Comparison of ENCODE assay signal across 29 cellular contexts in the genomic region with DNA sequence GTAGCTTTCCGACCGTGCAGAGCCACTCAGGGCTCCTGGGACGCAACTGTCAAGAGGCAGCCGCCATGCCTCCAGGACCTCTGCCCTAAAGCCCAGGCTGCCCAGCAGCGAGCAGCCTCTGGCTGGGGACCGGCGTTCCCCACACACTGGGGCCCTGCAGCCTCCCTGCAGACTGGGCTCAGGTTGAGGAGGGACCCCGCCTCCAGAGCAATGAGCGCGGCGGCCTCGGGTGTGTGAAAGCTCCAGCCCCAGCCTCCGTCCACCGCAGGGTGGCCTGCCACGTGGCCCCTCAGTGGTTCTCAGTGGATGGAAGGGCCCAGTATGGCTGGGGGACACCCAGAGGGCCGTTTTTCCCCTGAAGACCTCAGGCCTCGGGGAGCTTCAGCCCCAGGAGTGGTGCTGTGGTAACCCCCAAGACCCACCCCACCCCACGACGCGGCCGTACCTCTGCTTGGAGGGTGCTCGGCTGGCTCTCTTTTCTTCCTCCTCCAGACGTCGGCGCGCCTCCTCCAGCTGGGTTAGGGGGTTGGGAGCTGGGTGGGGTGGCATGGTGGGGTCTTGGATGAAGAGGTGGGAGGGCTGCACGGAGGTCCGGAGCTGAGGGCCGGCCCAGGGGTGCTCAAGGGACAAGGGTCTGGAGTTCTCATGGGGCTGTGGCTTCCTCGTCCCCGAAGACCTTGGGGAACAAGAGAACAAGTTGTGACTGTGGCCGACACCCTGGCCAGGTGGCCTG. TPM values are rescaled to one million over a fixed set of nuclear protein-coding genes. Genes with fewer than 3 reads are reported as not detected.
DNase-seq lines count a peak whose midpoint lies in the region; ATAC-seq, FAIRE-seq and TF ChIP-seq lines count a peak whose summit lies in the region.
"Had no signal": no experiment of that assay in that cellular context is flagged by ENCODE, and none has a peak within 500 bp of the region (broad histone marks: within the 10 kb centered on the region; RNA-seq: fewer than 3 reads in every experiment).

No MANE protein-coding gene starts in this region.

- H3K79me2 ChIP-seq in HepG2 (ENCODE audit: insufficient read depth, low read length), result no peaks in the 10 kb centered on the region

- no TSS peak for BruUV-seq in HepG2 (replicated peaks; lab: Mats Ljungman, UMichigan)

- H2BK12ac ChIP-seq in mesenchymal stem cell (ENCODE audit: low read length in 2 of 2), result no peak overlapping the region

- H3K4me1 ChIP-seq in HepG2 (ENCODE audit: insufficient read depth, low read length) (no peaks in the 10 kb centered on the region), right lobe of liver (no peaks in the 10 kb centered on the region), mesenchymal stem cell (ENCODE audit: control insufficient read depth, insufficient read depth, low read depth, low read length) (peaks cover 11% of the 10 kb centered on the region)
- H3K4me1 ChIP-seq: BE2C had no signal

- CTCF ChIA-PET in HepG2 (lab: Yijun Ruan, JAX; ENCODE audit: low intra/inter-chr PET ratio, low total read pairs), result no interaction called here

- H2AK5ac ChIP-seq in mesenchymal stem cell (ENCODE audit: low read length, severe bottlenecking), result no peak overlapping the region

- TF ChIP-seq EP300 in HepG2 (IDR thresholded peaks at IDR 0.05; ENCODE audit: low read depth in 2 of 2, low read length in 2 of 2) (no peak), HepG2 (CRISPR knock-in tag; IDR thresholded peaks at IDR 0.05; ENCODE audit: borderline replicate concordance) (no peak)

- H3K14ac ChIP-seq in mesenchymal stem cell (ENCODE audit: low read length in 2 of 2), result no peak overlapping the region

- 98% methylated on average over 20 of the region's 32 CpGs for WGBS in HepG2 (ENCODE audit: low lambda C conversion rate)
- WGBS in right lobe of liver (ENCODE audit: insufficient coverage, low coverage, low lambda C conversion rate, missing lambda C conversion rate), result 88% methylated on average over 8 of the region's 32 CpGs
- 98% methylated on average over 29 of the region's 32 CpGs for WGBS in mesenchymal stem cell

- no peaks in the 10 kb centered on the region for H4K20me1 ChIP-seq in HepG2 (ENCODE audit: insufficient read depth, low read length)

- H3K27me3 ChIP-seq in HepG2 (ENCODE audit: control insufficient read depth in 1 of 2, insufficient read depth in 2 of 2, low read length in 2 of 2), result no peaks in the 10 kb centered on the region
- H3K27me3 ChIP-seq in right lobe of liver, result no peaks in the 10 kb centered on the region
- no peaks in the 10 kb centered on the region for H3K27me3 ChIP-seq in mesenchymal stem cell (ENCODE audit: control insufficient read depth in 1 of 2, insufficient read depth in 1 of 2, low read length in 2 of 2)
- H3K27me3 ChIP-seq: BE2C, BLaER1 had no signal

- H2BK5ac ChIP-seq in mesenchymal stem cell (ENCODE audit: low read depth, low read length, poor library complexity, severe bottlenecking), result no peak overlapping the region

- no peak overlapping the region for H3K18ac ChIP-seq in mesenchymal stem cell (ENCODE audit: low read depth in 1 of 2, low read length in 2 of 2)

- H4K91ac ChIP-seq in mesenchymal stem cell (ENCODE audit: low read length), result peak overlapping the region; percentile 18

- no peak for ATAC-seq in HepG2
- ATAC-seq in right lobe of liver, result no peak
- ATAC-seq: GM12878 had no signal

- H3K4me2 ChIP-seq in HepG2 (ENCODE audit: low read depth, low read length), result no peak overlapping the region
- no peak overlapping the region for H3K4me2 ChIP-seq in mesenchymal stem cell (ENCODE audit: low read length, poor library complexity, severe bottlenecking)
- H3K4me2 ChIP-seq: BLaER1 had no signal

- H3K4me3 ChIP-seq in HepG2 (replicated peaks in 1 of 3; ENCODE audit: insufficient read depth in 1 of 3, low read depth in 2 of 3, low read length in 3 of 3) (no peak overlapping the region), right lobe of liver (no peak overlapping the region), mesenchymal stem cell (ENCODE audit: insufficient read depth in 1 of 2, low read depth in 1 of 2, low read length in 2 of 2) (no peak overlapping the region)
- H3K4me3 ChIP-seq: BLaER1, GM12878 had no signal

- TF ChIP-seq CTCF in HepG2 (CRISPR knock-in tag; IDR thresholded peaks at IDR 0.05) (no peak), right lobe of liver (IDR thresholded peaks at IDR 0.05) (no peak)

- H3K36me3 ChIP-seq in HepG2 (replicated peaks in 1 of 2; ENCODE audit: control insufficient read depth in 1 of 2, insufficient read depth in 2 of 2, low read length in 2 of 2), result peaks cover 20 to 63% of the 10 kb centered on the region in 2 experiments; a peak in 4 of 5 replicates
- peaks cover 0 to 4% (median 0%) of the 10 kb centered on the region in 4 donors for H3K36me3 ChIP-seq in right lobe of liver
- H3K36me3 ChIP-seq in mesenchymal stem cell (ENCODE audit: control insufficient read depth in 1 of 2, insufficient read depth in 2 of 2, low read depth in 1 of 2, low read length in 2 of 2), result peaks cover 29 to 83% of the 10 kb centered on the region in 2 experiments

- H3K23ac ChIP-seq in mesenchymal stem cell (ENCODE audit: low read length in 2 of 2), result no peak overlapping the region

- H3K27ac ChIP-seq in HepG2 (ENCODE audit: extremely low read length, insufficient read depth, low read length) (no peak overlapping the region), right lobe of liver (no peak overlapping the region), mesenchymal stem cell (ENCODE audit: low read length, poor library complexity, severe bottlenecking) (no peak overlapping the region)
- H3K27ac ChIP-seq: BLaER1 had no signal

- H2AFZ ChIP-seq in HepG2 (ENCODE audit: low read length), result no peak overlapping the region
- H2AFZ ChIP-seq in mesenchymal stem cell (ENCODE audit: low read depth, low read length), result no peak overlapping the region

- intact Hi-C loops in HepG2 (cut with micrococcal nuclease; ENCODE audit: unreplicated experiment), result no loop called here
- intact Hi-C loops in right lobe of liver (cut with DNase I), result no loop called here

- no peak for FAIRE-seq in HepG2 (lab: Jason Lieb, UNC)
- FAIRE-seq: A204.1, GM12878, GM12892, GM18507 had no signal

- no peaks in the 10 kb centered on the region for H3K9me3 ChIP-seq in HepG2 (ENCODE audit: low read length)
- H3K9me3 ChIP-seq in right lobe of liver, result no peaks in the 10 kb centered on the region
- no peaks in the 10 kb centered on the region for H3K9me3 ChIP-seq in mesenchymal stem cell (ENCODE audit: control insufficient read depth, low read length)
- H3K9me3 ChIP-seq: BE2C, BLaER1 had no signal

- H3K79me1 ChIP-seq in mesenchymal stem cell (replicated peaks; ENCODE audit: low read length, poor library complexity, severe bottlenecking), result peaks cover 12% of the 10 kb centered on the region

- no peak for TF ChIP-seq RAD21 in HepG2 (CRISPR knock-in tag; IDR thresholded peaks at IDR 0.05)

- H3K9ac ChIP-seq in HepG2 (ENCODE audit: insufficient read depth, low read depth, low read length) (no peak overlapping the region), mesenchymal stem cell (ENCODE audit: low read length) (no peak overlapping the region)
- H3K9ac ChIP-seq: BLaER1 had no signal

- H2BK15ac ChIP-seq in mesenchymal stem cell (ENCODE audit: low read depth, poor library complexity, severe bottlenecking), result no peak overlapping the region

- no peak overlapping the region for H3K4ac ChIP-seq in mesenchymal stem cell (ENCODE audit: low read depth in 1 of 2, low read length in 2 of 2)

- in situ Hi-C loops in HepG2 (cut with HindIII; ENCODE audit: extremely low pct_ligation_motif_present, low pct_unique_long_range_greater_than_20kb), result no loop called here

- DNase-seq in HepG2 (ENCODE audit: low spot score), result no peak
- no peak for DNase-seq in right lobe of liver
- DNase-seq in mesenchymal stem cell, result no peak
- DNase-seq in NCI-H1417 (lab: John Stamatoyannopoulos, UW), result no peak
- DNase-seq: 8988T; ACHN; BE2C; C1 segment of cervical spinal cord; CD4-positive, alpha-beta memory T cell; CD4-positive, CD25-positive, alpha-beta regulatory T cell; CD8-positive, alpha-beta memory T cell; COR-L47; DMS 273 treated with DMSO at 0.1 percent for 48 hours; DMS153; DMS53; DMS79; DND-41; EL; GDM1 had no signal

- POLR2A ChIA-PET in HepG2 (lab: Yijun Ruan, JAX), result no interaction called here

- TF ChIP-seq POLR2A in HepG2 (IDR thresholded peaks at IDR 0.05; ENCODE audit: insufficient read depth in 1 of 2, low read depth in 2 of 2, low read length in 2 of 2), result no peak
- TF ChIP-seq POLR2A in right lobe of liver (IDR thresholded peaks at IDR 0.05), result no peak

- no peak overlapping the region for H2BK120ac ChIP-seq in mesenchymal stem cell (ENCODE audit: low read depth, low read length)

- no peak overlapping the region for H4K8ac ChIP-seq in mesenchymal stem cell (ENCODE audit: low read length)

RNA-seq across cellular contexts. Expression of a gene that starts 10.2 kb away (rescaled TPM):
- 0.35 and 0.60 TPM in 2 replicates for total RNA-seq in HepG2 (2016; rRNA removed; fragmentation: Illumina TruSeq; extraction: Trizol)
- total RNA-seq in HepG2 (2016; cell fraction: cytosol; rRNA removed; fragmentation: Illumina TruSeq; extraction: Trizol; ENCODE audit: low read depth), result not detected in 2 replicates
- total RNA-seq in HepG2 (2016; cell fraction: insoluble cytoplasmic fraction; rRNA removed; fragmentation: Illumina TruSeq; extraction: Trizol), result 0.50 TPM in 1 of 2 replicates, not detected in the other
- not detected in 2 replicates for total RNA-seq in HepG2 (2016; cell fraction: membrane; rRNA removed; fragmentation: Illumina TruSeq; extraction: Trizol)
- total RNA-seq in HepG2 (2016; cell fraction: nucleus; rRNA removed; fragmentation: Illumina TruSeq; extraction: Trizol), result 0.81 and 1.0 TPM in 2 replicates
- 1.9 and 2.9 TPM in 2 replicates for polyA plus RNA-seq in HepG2 (2011; rRNA removed)
- polyA plus RNA-seq in HepG2 (2011; cell fraction: cytosol; rRNA removed), result 1.2 and 1.4 TPM in 2 replicates
- 10.2 and 14.0 TPM in 2 replicates for polyA plus RNA-seq in HepG2 (2011; cell fraction: nucleus; rRNA removed)
- polyA plus RNA-seq in HepG2 (2012), result 0.63 and 1.1 TPM in 2 replicates
- polyA plus RNA-seq in HepG2 (2016; cell fraction: cytosol; fragmentation: Illumina TruSeq; extraction: Trizol; ENCODE audit: low read depth), result not detected in 2 replicates
- polyA plus RNA-seq in HepG2 (2016; cell fraction: insoluble cytoplasmic fraction; fragmentation: Illumina TruSeq; extraction: Trizol; ENCODE audit: low read depth), result not detected in 2 replicates
- polyA plus RNA-seq in HepG2 (2016; cell fraction: membrane; fragmentation: Illumina TruSeq; extraction: Trizol; ENCODE audit: low read depth), result not detected in 2 replicates
- polyA plus RNA-seq in HepG2 (2016; cell fraction: nucleus; fragmentation: Illumina TruSeq; extraction: Trizol; ENCODE audit: insufficient read depth, low read depth), result 1.8 and 2.1 TPM in 2 replicates
- 1.3 TPM in 1 of 2 replicates, not detected in the other for polyA minus RNA-seq in HepG2 (2011; rRNA and poly(A)+ RNA removed; ENCODE audit: low replicate concordance)
- polyA minus RNA-seq in HepG2 (2011; cell fraction: cytosol; rRNA and poly(A)+ RNA removed), result not detected in 2 replicates
- polyA minus RNA-seq in HepG2 (2011; cell fraction: nucleus; rRNA and poly(A)+ RNA removed), result 0.99 TPM in 1 of 2 replicates, not detected in the other
- not detected for total RNA-seq in right lobe of liver
- polyA plus RNA-seq in mesenchymal stem cell (2013, experiment 1 of 2), result not detected
- not detected for polyA plus RNA-seq in mesenchymal stem cell (2013, experiment 2 of 2)
- total RNA-seq: A673; CD4-positive, alpha-beta memory T cell; CD4-positive, CD25-positive, alpha-beta regulatory T cell; CD8-positive, alpha-beta memory T cell; G401 had no signal
- polyA plus RNA-seq: CD14-positive monocyte; CD4-positive, alpha-beta memory T cell; CD4-positive, CD25-positive, alpha-beta regulatory T cell; CD8-positive, alpha-beta memory T cell had no signal

RNA-seq across cellular contexts. Expression of a gene that starts 12.8 kb away (rescaled TPM):
- total RNA-seq in HepG2 (2016; rRNA removed; fragmentation: Illumina TruSeq; extraction: Trizol) (0.24 TPM in 1 of 2 replicates, not detected in the other), right lobe of liver (not detected)
- 0.26 and 0.61 TPM in 2 replicates for total RNA-seq in HepG2 (2016; cell fraction: cytosol; rRNA removed; fragmentation: Illumina TruSeq; extraction: Trizol; ENCODE audit: low read depth)
- 0.11 TPM in 1 of 2 replicates, not detected in the other for total RNA-seq in HepG2 (2016; cell fraction: insoluble cytoplasmic fraction; rRNA removed; fragmentation: Illumina TruSeq; extraction: Trizol)
- 0.21 and 0.31 TPM in 2 replicates for total RNA-seq in HepG2 (2016; cell fraction: membrane; rRNA removed; fragmentation: Illumina TruSeq; extraction: Trizol)
- not detected in 2 replicates for total RNA-seq in HepG2 (2016; cell fraction: nucleus; rRNA removed; fragmentation: Illumina TruSeq; extraction: Trizol)
- 0.48 and 0.63 TPM in 2 replicates for polyA plus RNA-seq in HepG2 (2011; rRNA removed)
- 0.33 and 0.58 TPM in 2 replicates for polyA plus RNA-seq in HepG2 (2011; cell fraction: cytosol; rRNA removed)
- 3.2 and 3.7 TPM in 2 replicates for polyA plus RNA-seq in HepG2 (2011; cell fraction: nucleus; rRNA removed)
- 0.17 and 0.36 TPM in 2 replicates for polyA plus RNA-seq in HepG2 (2012)
- 0.16 TPM in 1 of 2 replicates, not detected in the other for polyA plus RNA-seq in HepG2 (2016; cell fraction: cytosol; fragmentation: Illumina TruSeq; extraction: Trizol; ENCODE audit: low read depth)
- not detected in 2 replicates for polyA plus RNA-seq in HepG2 (2016; cell fraction: insoluble cytoplasmic fraction; fragmentation: Illumina TruSeq; extraction: Trizol; ENCODE audit: low read depth)
- not detected in 2 replicates for polyA plus RNA-seq in HepG2 (2016; cell fraction: membrane; fragmentation: Illumina TruSeq; extraction: Trizol; ENCODE audit: low read depth)
- polyA plus RNA-seq in HepG2 (2016; cell fraction: nucleus; fragmentation: Illumina TruSeq; extraction: Trizol; ENCODE audit: insufficient read depth, low read depth), result not detected in 2 replicates
- not detected in 2 replicates for polyA minus RNA-seq in HepG2 (2011; rRNA and poly(A)+ RNA removed; ENCODE audit: low replicate concordance)
- polyA minus RNA-seq in HepG2 (2011; cell fraction: cytosol; rRNA and poly(A)+ RNA removed), result not detected in 2 replicates
- 0.50 TPM in 1 of 2 replicates, not detected in the other for polyA minus RNA-seq in HepG2 (2011; cell fraction: nucleus; rRNA and poly(A)+ RNA removed)
- polyA plus RNA-seq in mesenchymal stem cell (2013, experiment 1 of 2), result 0.11 TPM
- polyA plus RNA-seq in mesenchymal stem cell (2013, experiment 2 of 2), result 0.19 TPM
- total RNA-seq: CD4-positive, CD25-positive, alpha-beta regulatory T cell; CD8-positive, alpha-beta memory T cell; Daoy; GM12878 had no signal
- polyA plus RNA-seq: AG04450; CD14-positive monocyte; CD4-positive, alpha-beta memory T cell; CD4-positive, CD25-positive, alpha-beta regulatory T cell; CD8-positive, alpha-beta memory T cell; GM12878 had no signal

RNA-seq across cellular contexts. Expression of a gene that starts 17.5 kb away (rescaled TPM):
- total RNA-seq in HepG2 (2016; rRNA removed; fragmentation: Illumina TruSeq; extraction: Trizol) (not detected in 2 replicates), right lobe of liver (1 to 10 TPM in 1 of 6 experiments, under 1 TPM in 5; 0.37 to 1.3 (median 0.80) TPM)
- not detected in 2 replicates for total RNA-seq in HepG2 (2016; cell fraction: cytosol; rRNA removed; fragmentation: Illumina TruSeq; extraction: Trizol; ENCODE audit: low read depth)
- total RNA-seq in HepG2 (2016; cell fraction: insoluble cytoplasmic fraction; rRNA removed; fragmentation: Illumina TruSeq; extraction: Trizol), result not detected in 2 replicates
- not detected in 2 replicates for total RNA-seq in HepG2 (2016; cell fraction: membrane; rRNA removed; fragmentation: Illumina TruSeq; extraction: Trizol)
- not detected in 2 replicates for total RNA-seq in HepG2 (2016; cell fraction: nucleus; rRNA removed; fragmentation: Illumina TruSeq; extraction: Trizol)
- polyA plus RNA-seq in HepG2 (2011; rRNA removed), result 0.11 and 0.24 TPM in 2 replicates
- polyA plus RNA-seq in HepG2 (2011; cell fraction: cytosol; rRNA removed), result 0.03 TPM in 2 replicates
- polyA plus RNA-seq in HepG2 (2011; cell fraction: nucleus; rRNA removed), result 3.2 and 3.4 TPM in 2 replicates
- 0.09 TPM in 2 replicates for polyA plus RNA-seq in HepG2 (2012)
- polyA plus RNA-seq in HepG2 (2016; cell fraction: cytosol; fragmentation: Illumina TruSeq; extraction: Trizol; ENCODE audit: low read depth), result not detected in 2 replicates
- not detected in 2 replicates for polyA plus RNA-seq in HepG2 (2016; cell fraction: insoluble cytoplasmic fraction; fragmentation: Illumina TruSeq; extraction: Trizol; ENCODE audit: low read depth)
- not detected in 2 replicates for polyA plus RNA-seq in HepG2 (2016; cell fraction: membrane; fragmentation: Illumina TruSeq; extraction: Trizol; ENCODE audit: low read depth)
- not detected in 2 replicates for polyA plus RNA-seq in HepG2 (2016; cell fraction: nucleus; fragmentation: Illumina TruSeq; extraction: Trizol; ENCODE audit: insufficient read depth, low read depth)
- polyA minus RNA-seq in HepG2 (2011; rRNA and poly(A)+ RNA removed; ENCODE audit: low replicate concordance), result not detected in 2 replicates
- not detected in 2 replicates for polyA minus RNA-seq in HepG2 (2011; cell fraction: cytosol; rRNA and poly(A)+ RNA removed)
- 0.25 and 0.26 TPM in 2 replicates for polyA minus RNA-seq in HepG2 (2011; cell fraction: nucleus; rRNA and poly(A)+ RNA removed)
- 1.4 TPM for polyA plus RNA-seq in mesenchymal stem cell (2013, experiment 1 of 2)
- polyA plus RNA-seq in mesenchymal stem cell (2013, experiment 2 of 2), result 1.3 TPM
- total RNA-seq: A673; CD4-positive, CD25-positive, alpha-beta regulatory T cell; GM12878 had no signal
- polyA plus RNA-seq: CD14-positive monocyte; CD4-positive, alpha-beta memory T cell; CD4-positive, CD25-positive, alpha-beta regulatory T cell; CD8-positive, alpha-beta memory T cell had no signal

RNA-seq across cellular contexts. Expression of a gene that starts 58.6 kb away (rescaled TPM):
- total RNA-seq in HepG2 (2016; rRNA removed; fragmentation: Illumina TruSeq; extraction: Trizol) (15.5 and 29.2 TPM in 2 replicates), right lobe of liver (10 to 100 TPM; 31.7 to 64.8 (median 41.9) TPM)
- 11.6 and 13.4 TPM in 2 replicates for total RNA-seq in HepG2 (2016; cell fraction: cytosol; rRNA removed; fragmentation: Illumina TruSeq; extraction: Trizol; ENCODE audit: low read depth)
- 15.3 and 31.7 TPM in 2 replicates for total RNA-seq in HepG2 (2016; cell fraction: insoluble cytoplasmic fraction; rRNA removed; fragmentation: Illumina TruSeq; extraction: Trizol)
- 31.9 and 37.8 TPM in 2 replicates for total RNA-seq in HepG2 (2016; cell fraction: membrane; rRNA removed; fragmentation: Illumina TruSeq; extraction: Trizol)
- 27.3 and 30.0 TPM in 2 replicates for total RNA-seq in HepG2 (2016; cell fraction: nucleus; rRNA removed; fragmentation: Illumina TruSeq; extraction: Trizol)
- polyA plus RNA-seq in HepG2 (2011; rRNA removed), result 34.4 and 40.2 TPM in 2 replicates
- polyA plus RNA-seq in HepG2 (2011; cell fraction: cytosol; rRNA removed), result 26.3 and 36.7 TPM in 2 replicates
- 59.9 and 63.5 TPM in 2 replicates for polyA plus RNA-seq in HepG2 (2011; cell fraction: nucleus; rRNA removed)
- 41.7 and 43.9 TPM in 2 replicates for polyA plus RNA-seq in HepG2 (2012)
- 14.9 and 22.9 TPM in 2 replicates for polyA plus RNA-seq in HepG2 (2016; cell fraction: cytosol; fragmentation: Illumina TruSeq; extraction: Trizol; ENCODE audit: low read depth)
- 19.9 and 25.2 TPM in 2 replicates for polyA plus RNA-seq in HepG2 (2016; cell fraction: insoluble cytoplasmic fraction; fragmentation: Illumina TruSeq; extraction: Trizol; ENCODE audit: low read depth)
- 32.6 and 36.0 TPM in 2 replicates for polyA plus RNA-seq in HepG2 (2016; cell fraction: membrane; fragmentation: Illumina TruSeq; extraction: Trizol; ENCODE audit: low read depth)
- polyA plus RNA-seq in HepG2 (2016; cell fraction: nucleus; fragmentation: Illumina TruSeq; extraction: Trizol; ENCODE audit: insufficient read depth, low read depth), result 60.5 and 64.6 TPM in 2 replicates
- 12.9 and 44.2 TPM in 2 replicates for polyA minus RNA-seq in HepG2 (2011; rRNA and poly(A)+ RNA removed; ENCODE audit: low replicate concordance)
- 18.8 and 24.3 TPM in 2 replicates for polyA minus RNA-seq in HepG2 (2011; cell fraction: cytosol; rRNA and poly(A)+ RNA removed)
- polyA minus RNA-seq in HepG2 (2011; cell fraction: nucleus; rRNA and poly(A)+ RNA removed), result 14.2 and 16.0 TPM in 2 replicates
- 118 TPM for polyA plus RNA-seq in mesenchymal stem cell (2013, experiment 1 of 2)
- 110 TPM for polyA plus RNA-seq in mesenchymal stem cell (2013, experiment 2 of 2)

RNA-seq across cellular contexts. Expression of a gene that starts 59.3 kb away (rescaled TPM):
- total RNA-seq in HepG2 (2016; rRNA removed; fragmentation: Illumina TruSeq; extraction: Trizol) (18.8 and 24.0 TPM in 2 replicates), right lobe of liver (10 to 100 TPM in 3 of 6 experiments, 1 to 10 TPM in 3; 5.5 to 17.4 (median 9.4) TPM)
- 17.0 and 18.3 TPM in 2 replicates for total RNA-seq in HepG2 (2016; cell fraction: cytosol; rRNA removed; fragmentation: Illumina TruSeq; extraction: Trizol; ENCODE audit: low read depth)
- total RNA-seq in HepG2 (2016; cell fraction: insoluble cytoplasmic fraction; rRNA removed; fragmentation: Illumina TruSeq; extraction: Trizol), result 14.2 and 23.9 TPM in 2 replicates
- 32.6 and 32.8 TPM in 2 replicates for total RNA-seq in HepG2 (2016; cell fraction: membrane; rRNA removed; fragmentation: Illumina TruSeq; extraction: Trizol)
- total RNA-seq in HepG2 (2016; cell fraction: nucleus; rRNA removed; fragmentation: Illumina TruSeq; extraction: Trizol), result 14.9 and 17.5 TPM in 2 replicates
- polyA plus RNA-seq in HepG2 (2011; rRNA removed), result 26.0 and 28.5 TPM in 2 replicates
- polyA plus RNA-seq in HepG2 (2011; cell fraction: cytosol; rRNA removed), result 37.0 and 44.7 TPM in 2 replicates
- 55.4 and 62.8 TPM in 2 replicates for polyA plus RNA-seq in HepG2 (2011; cell fraction: nucleus; rRNA removed)
- polyA plus RNA-seq in HepG2 (2012), result 28.4 and 30.4 TPM in 2 replicates
- polyA plus RNA-seq in HepG2 (2016; cell fraction: cytosol; fragmentation: Illumina TruSeq; extraction: Trizol; ENCODE audit: low read depth), result 8.5 and 8.8 TPM in 2 replicates
- polyA plus RNA-seq in HepG2 (2016; cell fraction: insoluble cytoplasmic fraction; fragmentation: Illumina TruSeq; extraction: Trizol; ENCODE audit: low read depth), result 19.0 and 24.8 TPM in 2 replicates
- 22.0 and 23.4 TPM in 2 replicates for polyA plus RNA-seq in HepG2 (2016; cell fraction: membrane; fragmentation: Illumina TruSeq; extraction: Trizol; ENCODE audit: low read depth)
- 30.6 and 31.6 TPM in 2 replicates for polyA plus RNA-seq in HepG2 (2016; cell fraction: nucleus; fragmentation: Illumina TruSeq; extraction: Trizol; ENCODE audit: insufficient read depth, low read depth)
- polyA minus RNA-seq in HepG2 (2011; rRNA and poly(A)+ RNA removed; ENCODE audit: low replicate concordance), result 10.4 and 24.0 TPM in 2 replicates
- polyA minus RNA-seq in HepG2 (2011; cell fraction: cytosol; rRNA and poly(A)+ RNA removed), result 21.4 and 23.6 TPM in 2 replicates
- polyA minus RNA-seq in HepG2 (2011; cell fraction: nucleus; rRNA and poly(A)+ RNA removed), result 14.3 and 15.7 TPM in 2 replicates
- polyA plus RNA-seq in mesenchymal stem cell (2013, experiment 1 of 2), result 8.3 TPM
- 8.7 TPM for polyA plus RNA-seq in mesenchymal stem cell (2013, experiment 2 of 2)
